ENCODE assay signal across 22 cellular contexts in the genomic region with DNA sequence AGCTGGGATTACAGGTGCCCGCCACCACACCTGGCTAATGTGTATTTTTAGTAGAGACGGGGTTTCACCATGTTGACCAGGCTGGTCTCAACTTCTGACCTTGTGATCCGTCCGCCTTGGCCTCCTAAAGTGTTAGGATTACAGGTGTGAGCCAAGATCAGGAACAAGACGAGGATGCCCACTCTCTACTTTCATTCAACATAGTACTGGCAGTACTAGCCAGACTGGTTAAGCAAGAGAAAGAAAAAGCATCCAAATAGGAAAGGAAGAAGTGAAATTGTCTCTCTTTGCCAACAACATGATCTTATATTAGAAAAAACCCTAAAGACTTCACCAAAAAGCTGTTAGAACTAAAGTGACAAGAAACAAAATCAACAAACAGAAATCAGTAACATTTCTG. TPM values are rescaled to one million over a fixed set of nuclear protein-coding genes. Genes with fewer than 3 reads are reported as not detected.
A peak's percentile ranks its signal among the peaks of the same experiment; 100 is the strongest.
DNase-seq lines count a peak whose midpoint lies in the region; ATAC-seq and TF ChIP-seq lines count a peak whose summit lies in the region.
"Had no signal": no experiment of that assay in that cellular context is flagged by ENCODE, and none has a peak within 500 bp of the region (broad histone marks: within the 10 kb centered on the region; RNA-seq: fewer than 3 reads in every experiment).

No MANE protein-coding gene starts in this region.

- no peaks in the 10 kb centered on the region for H3K79me2 ChIP-seq in GM23338 (replicated peaks; ENCODE audit: insufficient read depth)

- TF ChIP-seq CTCF in Calu3 (IDR thresholded peaks at IDR 0.05; ENCODE audit: unreplicated experiment): no peak
- TF ChIP-seq CTCF in GM23338 (conservative IDR thresholded peaks at IDR 0.05; ENCODE audit: low read depth in 2 of 2): no peak
- TF ChIP-seq CTCF in mesothelial cell of epicardium (IDR thresholded peaks at IDR 0.05; ENCODE audit: unreplicated experiment): no peak
- TF ChIP-seq CTCF in GM10266 (IDR thresholded peaks at IDR 0.05; ENCODE audit: control insufficient read depth, insufficient read depth, low read depth, missing control alignments): no peak

- H3F3A ChIP-seq in GM23338 (replicated peaks; ENCODE audit: low read depth): 0 out of 2 replicates have a peak, but pooled peaks cover 4% of the 10 kb centered on the region

- H3K27ac Mint-ChIP-seq in Calu3 (ENCODE audit: unreplicated experiment) (peak overlapping the region; percentile 68), GM23338 (no peak overlapping the region), mesothelial cell of epicardium (peak overlapping the region; percentile 30)
- peak overlapping the region; percentile 42 for H3K27ac Mint-ChIP-seq in stimulated activated naive B cell treated with anti-CD40 and anti-IgM and Interleukin-4, amounts not matched to agents 10 μg/mL and 1 μg/mL and 100 μg/mL, for 72 hours
- H3K27ac Mint-ChIP-seq: CD4-positive, alpha-beta T cell; HFFc6 had no signal

- no peak for ATAC-seq in GM23338
- no peak for ATAC-seq in stimulated activated naive B cell treated with anti-CD40 and anti-IgM and Interleukin-4, amounts not matched to agents 10 μg/mL and 1 μg/mL and 100 μg/mL, for 72 hours (replicated peaks)
- ATAC-seq: A549, HCT116, HepG2 had no signal

- intact Hi-C loops in Calu3 (cut with micrococcal nuclease; ENCODE audit: unreplicated experiment): no loop called here

- H3K4me3 Mint-ChIP-seq in Calu3 (ENCODE audit: low read depth, unreplicated experiment): no peak overlapping the region
- H3K4me3 Mint-ChIP-seq in GM23338: no peak overlapping the region
- H3K4me3 Mint-ChIP-seq in mesothelial cell of epicardium: no peak overlapping the region
- no peak overlapping the region for H3K4me3 Mint-ChIP-seq in stimulated activated naive B cell treated with anti-CD40 and anti-IgM and Interleukin-4, amounts not matched to agents 10 μg/mL and 1 μg/mL and 100 μg/mL, for 72 hours
- H3K4me3 Mint-ChIP-seq: CD4-positive, alpha-beta T cell; HFFc6; IgD-negative memory B cell had no signal

- H3K9me2 ChIP-seq in GM23338 (ENCODE audit: insufficient read depth): no peaks in the 10 kb centered on the region

- H3K36me3 Mint-ChIP-seq in Calu3 (ENCODE audit: insufficient read depth, unreplicated experiment): peaks cover 7% of the 10 kb centered on the region
- H3K36me3 Mint-ChIP-seq in GM23338 (ENCODE audit: low read depth): peaks cover 11% of the 10 kb centered on the region
- H3K36me3 Mint-ChIP-seq in mesothelial cell of epicardium: peaks cover 5% of the 10 kb centered on the region
- peaks cover 16 to 31% of the 10 kb centered on the region in 2 donors for H3K36me3 Mint-ChIP-seq in stimulated activated naive B cell treated with anti-CD40 and anti-IgM and Interleukin-4, amounts not matched to agents 10 μg/mL and 1 μg/mL and 100 μg/mL, for 72 hours
- H3K36me3 Mint-ChIP-seq: IgD-negative memory B cell had no signal

- H3K27me3 Mint-ChIP-seq in Calu3 (ENCODE audit: unreplicated experiment): no peaks in the 10 kb centered on the region
- H3K27me3 Mint-ChIP-seq in GM23338 (ENCODE audit: insufficient read depth, low read depth, poor library complexity): peaks cover 10% of the 10 kb centered on the region
- no peaks in the 10 kb centered on the region for H3K27me3 Mint-ChIP-seq in mesothelial cell of epicardium (ENCODE audit: low read depth)
- no peaks in the 10 kb centered on the region for H3K27me3 Mint-ChIP-seq in stimulated activated naive B cell treated with anti-CD40 and anti-IgM and Interleukin-4, amounts not matched to agents 10 μg/mL and 1 μg/mL and 100 μg/mL, for 72 hours
- H3K27me3 Mint-ChIP-seq: CD4-positive, alpha-beta T cell; IgD-negative memory B cell had no signal

- no peak overlapping the region for H2AFZ ChIP-seq in GM23338

- 0 out of 2 replicates have a peak, but pooled peaks cover 3% of the 10 kb centered on the region for H4K20me1 ChIP-seq in GM23338 (replicated peaks; ENCODE audit: insufficient read depth)

- 0 out of 2 replicates have a peak overlapping the region, but pooled peaks have one; percentile 10 for H3K27ac ChIP-seq in GM23338 (ENCODE audit: low read depth)
- H3K27ac ChIP-seq: A549, C4-2B had no signal

- no peaks in the 10 kb centered on the region for H3K36me3 ChIP-seq in GM23338 (ENCODE audit: insufficient read depth)

- no peaks in the 10 kb centered on the region for H3K27me3 ChIP-seq in GM23338 (ENCODE audit: insufficient read depth)

- H3K9me3 Mint-ChIP-seq in Calu3 (ENCODE audit: low read depth, unreplicated experiment) (no peaks in the 10 kb centered on the region), GM23338 (no peaks in the 10 kb centered on the region), mesothelial cell of epicardium (no peaks in the 10 kb centered on the region)
- H3K9me3 Mint-ChIP-seq in stimulated activated naive B cell treated with anti-CD40 and anti-IgM and Interleukin-4, amounts not matched to agents 10 μg/mL and 1 μg/mL and 100 μg/mL, for 72 hours: no peaks in the 10 kb centered on the region
- H3K9me3 Mint-ChIP-seq: CD4-positive, alpha-beta T cell; HFFc6; IgD-negative memory B cell had no signal

- no peak overlapping the region for H3K4me2 ChIP-seq in GM23338
- H3K4me2 ChIP-seq: A549 had no signal

- no peak for DNase-seq in Calu3
- no peak for DNase-seq in GM23338 (ENCODE audit: low spot score)
- DNase-seq in mesothelial cell of epicardium (ENCODE audit: low spot score in 2 of 2, unreplicated experiment in 2 of 2): no peak
- no peak for DNase-seq in stimulated activated naive B cell treated with anti-CD40 and anti-IgM and Interleukin-4, amounts not matched to agents 10 μg/mL and 1 μg/mL and 100 μg/mL, for 72 hours
- DNase-seq in activated effector memory CD4-positive, alpha-beta T cell treated with Interleukin-2 at 50 U/mL for 16 hours: no peak
- no peak for DNase-seq in GM10266 (ENCODE audit: extremely low spot score)
- no peak for DNase-seq in hepatic stellate cell (ENCODE audit: low spot score)
- DNase-seq: AML-193; CD4-positive, alpha-beta T cell; DMS 273 treated with DMSO at 0.1 percent for 48 hours; DMS53; DND-41; EL; GOT3; H7; HFFc6; KG1 had no signal

- no peaks in the 10 kb centered on the region for H3K4me1 ChIP-seq in GM23338 (ENCODE audit: insufficient read depth)
- H3K4me1 ChIP-seq: A549 had no signal

- CTCF ChIA-PET in Calu3 (lab: Charles Lee): interaction anchor here (0.5 kb wide), 1 partner anchor 474 kb away, joined by 6 read pairs; no protein-coding TSS in a partner anchor

- no peak overlapping the region for H3K4me3 ChIP-seq in GM23338
- H3K4me3 ChIP-seq: A549 had no signal

- H3K4me1 Mint-ChIP-seq in Calu3 (ENCODE audit: low read depth, unreplicated experiment): no peaks in the 10 kb centered on the region
- H3K4me1 Mint-ChIP-seq in GM23338: no peaks in the 10 kb centered on the region
- H3K4me1 Mint-ChIP-seq in mesothelial cell of epicardium: peaks cover 4% of the 10 kb centered on the region
- peaks cover 8 to 18% of the 10 kb centered on the region in 2 donors for H3K4me1 Mint-ChIP-seq in stimulated activated naive B cell treated with anti-CD40 and anti-IgM and Interleukin-4, amounts not matched to agents 10 μg/mL and 1 μg/mL and 100 μg/mL, for 72 hours

- BruUV-seq in Calu3 (replicated peaks; lab: Mats Ljungman, UMichigan): no TSS peak

TF ChIP-seq in GM23338, 12 proteins besides CTCF, POLR2A, EP300 and RAD21 (continues in another document):
- no peak for TF ChIP-seq ZNF114 (CRISPR knock-in tag; IDR thresholded peaks at IDR 0.05)

RNA-seq across cellular contexts. Expression of a gene that starts 7.4 kb away (rescaled TPM):
- total RNA-seq in Calu3 (2022): 15.2 and 17.5 TPM in 2 replicates
- total RNA-seq in GM23338 (2014; rRNA removed; shearing (Covaris generic)): 14.6 and 23.5 TPM in 2 replicates
- 15.1 and 19.2 TPM in 2 replicates for polyA plus RNA-seq in GM23338 (2016; fragmentation: Nextera tagmentation; extraction: Ambion mirVana)
- total RNA-seq in mesothelial cell of epicardium: 9.8 to 10.4 TPM (median 10.1 TPM) in 3 replicates

RNA-seq across cellular contexts. Expression of a gene that starts 18.7 kb away (rescaled TPM):
- 35.8 and 46.8 TPM in 2 replicates for total RNA-seq in Calu3 (2022)
- total RNA-seq in GM23338 (2014; rRNA removed; shearing (Covaris generic)): 34.8 and 50.9 TPM in 2 replicates
- 28.5 and 33.5 TPM in 2 replicates for polyA plus RNA-seq in GM23338 (2016; fragmentation: Nextera tagmentation; extraction: Ambion mirVana)
- total RNA-seq in mesothelial cell of epicardium: 34.6 to 44.8 TPM (median 38.1 TPM) in 3 replicates

RNA-seq across cellular contexts. Expression of a gene that starts 23.8 kb away (rescaled TPM):
- total RNA-seq in Calu3 (2022) (16.6 and 18.2 TPM in 2 replicates), mesothelial cell of epicardium (34.9 to 37.8 TPM (median 35.4 TPM) in 3 replicates)
- 19.1 and 19.4 TPM in 2 replicates for total RNA-seq in GM23338 (2014; rRNA removed; shearing (Covaris generic))
- polyA plus RNA-seq in GM23338 (2016; fragmentation: Nextera tagmentation; extraction: Ambion mirVana): 7.8 and 8.3 TPM in 2 replicates

RNA-seq across cellular contexts. Expression of a gene that starts 39.1 kb away (rescaled TPM):
- total RNA-seq in Calu3 (2022) (15.2 and 20.2 TPM in 2 replicates), mesothelial cell of epicardium (37.2 to 39.0 TPM (median 38.7 TPM) in 3 replicates)
- total RNA-seq in GM23338 (2014; rRNA removed; shearing (Covaris generic)): 14.4 and 23.9 TPM in 2 replicates
- polyA plus RNA-seq in GM23338 (2016; fragmentation: Nextera tagmentation; extraction: Ambion mirVana): 6.5 and 7.0 TPM in 2 replicates
